Comparison of ENCODE assay signal across 14 cellular contexts in the genomic region with DNA sequence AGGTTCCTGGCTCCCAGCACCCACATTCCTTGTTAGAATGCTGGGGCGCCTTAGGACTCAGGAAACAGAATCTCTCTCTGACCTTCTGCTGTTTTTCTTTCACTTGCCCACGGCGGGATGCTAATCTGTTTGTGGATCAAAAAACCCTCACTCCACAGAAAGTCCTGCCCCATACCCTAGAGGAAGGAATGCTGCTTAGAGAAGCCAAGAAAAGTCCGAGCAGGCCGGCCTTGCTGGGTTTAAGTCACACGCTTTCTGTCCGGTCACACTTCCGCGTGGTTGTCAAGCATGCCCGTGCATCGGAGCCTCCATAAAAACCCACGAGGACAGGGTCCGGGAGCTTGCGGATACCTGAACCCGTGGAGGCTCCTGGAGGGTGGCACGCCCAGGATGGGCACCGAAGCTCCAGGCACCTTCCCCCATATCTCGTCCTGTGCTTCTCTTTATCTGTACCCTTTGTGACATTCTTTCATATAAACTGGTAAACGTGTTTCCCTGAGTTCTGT.
DNase-seq lines count a peak whose midpoint lies in the region; ATAC-seq and TF ChIP-seq lines count a peak whose summit lies in the region.
"Had no signal": no experiment of that assay in that cellular context is flagged by ENCODE, and none has a peak within 500 bp of the region (broad histone marks: within the 10 kb centered on the region; RNA-seq: fewer than 3 reads in every experiment).

No MANE protein-coding gene starts in this region.

- DNase-seq in AG04450 (ENCODE audit: low read depth, low spot score) (no peak), Peyer's patch (no peak), mucosa of descending colon (peak in 2 of 3 donors; percentile 12 to 34), NOMO-1 treated with DMSO at 0.1 percent for 48 hours (lab: John Stamatoyannopoulos, UW; ENCODE audit: unreplicated experiment) (no peak), NCI-H2029 (lab: John Stamatoyannopoulos, UW) (no peak)
- no peak for DNase-seq in stimulated activated naive CD8-positive, alpha-beta T cell treated with anti-CD3 and anti-CD28 coated beads, Interleukin-15, Interleukin-2, amounts not matched to agents 100 U/mL and 50 U/mL, for 24 hours
- DNase-seq: Calu3; CD4-positive, alpha-beta memory T cell; NCI-H1417 treated with DMSO at 0.1 percent for 48 hours; NCI-H2081; NCI-H748 treated with DMSO at 0.1 percent for 48 hours; PC-3 had no signal

- H3K4me1 ChIP-seq in BLaER1 treated with 17β-estradiol and CSF1 and Interleukin-3, amounts not matched to agents 10 nM and 100 nM = peaks cover 22 to 87% (median 79%) of the 10 kb centered on the region in 10 experiments
- H3K4me1 ChIP-seq in Peyer's patch = peaks cover 0 to 8% (median 0%) of the 10 kb centered on the region in 4 donors
- peaks cover 11% of the 10 kb centered on the region for H3K4me1 ChIP-seq in mucosa of descending colon (ENCODE audit: low read depth)

- no peak for ATAC-seq in mucosa of descending colon
- ATAC-seq in stimulated activated naive CD8-positive, alpha-beta T cell treated with anti-CD3 and anti-CD28 coated beads, Interleukin-15, Interleukin-2, amounts not matched to agents 100 U/mL and 50 U/mL, for 24 hours = no peak
- ATAC-seq: PC-3 had no signal

- no peak overlapping the region for H3K27ac ChIP-seq in AG04450 (ENCODE audit: low read depth, low read length)
- peak overlapping the region in 3 of 11 experiments; percentile 13 to 61 (median 51); a peak in 5 of 22 replicates for H3K27ac ChIP-seq in BLaER1 treated with 17β-estradiol and CSF1 and Interleukin-3, amounts not matched to agents 10 nM and 100 nM
- H3K27ac ChIP-seq in Peyer's patch = peak overlapping the region in 3 of 4 donors; percentile 65 to 92 (median 81)
- H3K27ac ChIP-seq: HL-60 had no signal

- CTCF ChIA-PET in AG04450 (lab: Charles Lee) = no interaction called here

- H4K20me1 ChIP-seq in BLaER1 treated with 17β-estradiol and CSF1 and Interleukin-3, amounts not matched to agents 10 nM and 100 nM = no peaks in the 10 kb centered on the region

- no peak for TF ChIP-seq POLR2A in Peyer's patch (IDR thresholded peaks at IDR 0.05)

- H3K4me2 ChIP-seq in BLaER1 treated with 17β-estradiol and CSF1 and Interleukin-3, amounts not matched to agents 10 nM and 100 nM = peak overlapping the region in 8 of 11 experiments; percentile 66 to 93 (median 75); a peak in 15 of 22 replicates

- H3K36me3 ChIP-seq in BLaER1 treated with 17β-estradiol and CSF1 and Interleukin-3, amounts not matched to agents 10 nM and 100 nM = no peaks in the 10 kb centered on the region
- H3K36me3 ChIP-seq in Peyer's patch (no peaks in the 10 kb centered on the region), mucosa of descending colon (ENCODE audit: low read depth) (no peaks in the 10 kb centered on the region)

- POLR2A ChIA-PET in AG04450 (lab: Yijun Ruan, JAX) = no interaction called here

- H3K27me3 ChIP-seq in AG04450 (ENCODE audit: control insufficient read depth, insufficient read depth, low read length) (peaks cover 3% of the 10 kb centered on the region), Peyer's patch (no peaks in the 10 kb centered on the region)
- H3K27me3 ChIP-seq in BLaER1 treated with 17β-estradiol and CSF1 and Interleukin-3, amounts not matched to agents 10 nM and 100 nM = peaks cover 0 to 14% (median 0%) of the 10 kb centered on the region in 11 experiments; a peak in 3 of 22 replicates

- 0 out of 2 replicates have a peak, but pooled peaks have one; percentile 10 for TF ChIP-seq CTCF in AG04450 (IDR thresholded peaks at IDR 0.05; ENCODE audit: low read depth, low read length)
- peak in 2 of 6 experiments; percentile 21 to 32 for TF ChIP-seq CTCF in Peyer's patch (IDR thresholded peaks at IDR 0.05)
- TF ChIP-seq CTCF in mucosa of descending colon (IDR thresholded peaks at IDR 0.05) = no peak

- H3K4me3 ChIP-seq in AG04450 (ENCODE audit: low read depth, low read length) (no peak overlapping the region), Peyer's patch (no peak overlapping the region), mucosa of descending colon (no peak overlapping the region)
- H3K4me3 ChIP-seq in BLaER1 treated with 17β-estradiol and CSF1 and Interleukin-3, amounts not matched to agents 10 nM and 100 nM = no peak overlapping the region

- H3K9ac ChIP-seq in BLaER1 treated with 17β-estradiol and CSF1 and Interleukin-3, amounts not matched to agents 10 nM and 100 nM = peak overlapping the region in 3 of 11 experiments; percentile 42 to 57 (median 50); a peak in 4 of 22 replicates

- H3K9me3 ChIP-seq in AG04450 (ENCODE audit: control insufficient read depth, insufficient read depth, low read length) (no peaks in the 10 kb centered on the region), Peyer's patch (no peaks in the 10 kb centered on the region), mucosa of descending colon (no peaks in the 10 kb centered on the region)
- H3K9me3 ChIP-seq in BLaER1 treated with 17β-estradiol and CSF1 and Interleukin-3, amounts not matched to agents 10 nM and 100 nM (replicated peaks in 1 of 11) = peaks cover 0 to 11% (median 0%) of the 10 kb centered on the region in 11 experiments; a peak in 4 of 22 replicates

- intact Hi-C loops in mucosa of descending colon (cut with DNase I, micrococcal nuclease) = no loop called here

Comparison
In these comparisons a context has a peak if more than half of its experiments do, and no peak if none do; other contexts are left out.
1. DNase-seq: peak in mucosa of descending colon (2 of 3); none in AG04450 (single experiment), Peyer's patch (0 of 3), NOMO-1 treated with DMSO at 0.1 percent for 48 hours (single experiment), NCI-H2029 (single experiment) and stimulated activated naive CD8-positive, alpha-beta T cell treated with anti-CD3 and anti-CD28 coated beads, Interleukin-15, Interleukin-2, amounts not matched to agents 100 U/mL and 50 U/mL, for 24 hours (single experiment).